Comparison of ENCODE assay signal across 18 cellular contexts in the genomic region with DNA sequence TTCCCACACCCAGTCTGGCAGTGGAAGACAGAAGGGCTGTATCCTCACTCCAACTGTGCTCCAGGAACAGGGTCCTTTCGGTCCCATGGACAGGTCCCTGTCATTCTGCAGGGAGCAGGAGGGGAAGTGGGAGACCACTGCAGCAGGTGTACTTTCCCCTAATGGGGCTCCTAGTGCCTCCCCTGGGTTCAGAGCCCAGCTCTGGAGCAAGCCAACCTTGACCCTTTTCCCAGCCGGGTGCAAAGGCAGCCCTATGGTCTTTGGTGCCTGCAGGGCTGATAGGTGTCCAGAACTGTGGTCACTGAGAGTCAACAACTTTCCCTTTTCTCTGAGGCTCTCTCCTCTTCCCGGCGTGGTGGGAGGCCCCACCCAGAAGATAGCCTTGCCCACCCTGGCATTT. TPM values are rescaled to one million over a fixed set of nuclear protein-coding genes. Genes with fewer than 3 reads are reported as not detected.
A peak's percentile ranks its signal among the peaks of the same experiment; 100 is the strongest.
DNase-seq lines count a peak whose midpoint lies in the region; ATAC-seq and TF ChIP-seq lines count a peak whose summit lies in the region.
"Had no signal": no experiment of that assay in that cellular context is flagged by ENCODE, and none has a peak within 500 bp of the region (broad histone marks: within the 10 kb centered on the region; RNA-seq: fewer than 3 reads in every experiment).

No MANE protein-coding gene starts in this region.

- POLR2A ChIA-PET in SK-N-SH (lab: Yijun Ruan, JAX): no interaction called here
- POLR2A ChIA-PET in activated CD4-positive, alpha-beta memory T cell treated with anti-CD3 and anti-CD28 coated beads for 36 hours (lab: Charles Lee): no interaction called here

- H3K9ac ChIP-seq in SK-N-SH: no peak overlapping the region

- H3K27ac ChIP-seq in SK-N-SH (ENCODE audit: low read depth in 2 of 2, low read length in 1 of 2): no peak overlapping the region
- H3K27ac ChIP-seq: 22Rv1 had no signal

- peaks cover 0 to 14% of the 10 kb centered on the region in 2 experiments; a peak in 1 of 4 replicates for H3K4me1 ChIP-seq in SK-N-SH (ENCODE audit: control insufficient read depth in 1 of 2, insufficient read depth in 2 of 2, low read depth in 1 of 2, low read length in 1 of 2)

- CTCF ChIA-PET in SK-N-SH (lab: Yijun Ruan, JAX): no interaction called here
- CTCF ChIA-PET in activated CD4-positive, alpha-beta memory T cell treated with anti-CD3 and anti-CD28 coated beads for 36 hours (lab: Charles Lee): no interaction called here

- peaks cover 7% of the 10 kb centered on the region for H3K27me3 Mint-ChIP-seq in brain
- no peaks in the 10 kb centered on the region for H3K27me3 Mint-ChIP-seq in nephron (ENCODE audit: low read depth)
- no peaks in the 10 kb centered on the region for H3K27me3 Mint-ChIP-seq in activated CD4-positive, alpha-beta memory T cell treated with anti-CD3 and anti-CD28 coated beads for 36 hours

- ATAC-seq in SK-N-SH treated with all-trans-retinoic acid at 6 μM for 48 hours (no peak), HG03378 (IDR thresholded peaks at IDR 0.05; ENCODE audit: unreplicated experiment) (no peak)
- ATAC-seq: CD8-positive, alpha-beta T cell; HCT116; Panc1 had no signal

- H3K36me3 ChIP-seq in SK-N-SH (replicated peaks in 1 of 2; ENCODE audit: control insufficient read depth in 1 of 2, insufficient read depth in 2 of 2, low read length in 1 of 2): no peaks in the 10 kb centered on the region
- H3K36me3 ChIP-seq: BE2C, MG63 had no signal

- peaks cover 65% of the 10 kb centered on the region for H3K4me1 Mint-ChIP-seq in brain
- peaks cover 70% of the 10 kb centered on the region for H3K4me1 Mint-ChIP-seq in nephron
- H3K4me1 Mint-ChIP-seq in activated CD4-positive, alpha-beta memory T cell treated with anti-CD3 and anti-CD28 coated beads for 36 hours (ENCODE audit: low read depth): no peaks in the 10 kb centered on the region

- H3F3A ChIP-seq in SK-N-SH (replicated peaks; ENCODE audit: insufficient read depth): no peaks in the 10 kb centered on the region

- H3K9me3 ChIP-seq in SK-N-SH: no peaks in the 10 kb centered on the region
- H3K9me3 ChIP-seq: BE2C, MG63 had no signal

- no peak overlapping the region for H3K4me3 Mint-ChIP-seq in brain
- H3K4me3 Mint-ChIP-seq in nephron: no peak overlapping the region
- no peak overlapping the region for H3K4me3 Mint-ChIP-seq in activated CD4-positive, alpha-beta memory T cell treated with anti-CD3 and anti-CD28 coated beads for 36 hours
- H3K4me3 Mint-ChIP-seq: CD8-positive, alpha-beta T cell had no signal

- H2AFZ ChIP-seq in SK-N-SH (ENCODE audit: low read depth): no peak overlapping the region

- H3K4me3 ChIP-seq in SK-N-SH (ENCODE audit: low read depth in 2 of 2, low read length in 1 of 2): no peak overlapping the region
- H3K4me3 ChIP-seq: MG63 had no signal

- no peaks in the 10 kb centered on the region for H4K20me1 ChIP-seq in SK-N-SH (ENCODE audit: insufficient read depth)

- no peak overlapping the region for H3K4me2 ChIP-seq in SK-N-SH

- DNase-seq in SK-N-SH: peak; percentile 11
- peak; percentile 64 for DNase-seq in posterior vena cava (ENCODE audit: low spot score)
- no peak for DNase-seq in GM10266 (ENCODE audit: extremely low spot score)
- no peak for DNase-seq in activated CD4-positive, alpha-beta memory T cell treated with anti-CD3 and anti-CD28 coated beads for 36 hours
- DNase-seq: BE2C; CD8-positive, alpha-beta T cell; KBM-7; MG63; NCI-H1092; NCI-H146; NCI-H2081 treated with DMSO at 0.1 percent for 48 hours had no signal

- intact Hi-C loops in posterior vena cava (cut with DNase I): loop anchor here in 1 of 2 donors (10.0 kb wide), 1 partner anchor 80 kb away; no protein-coding TSS in a partner anchor
- intact Hi-C loops in activated CD4-positive, alpha-beta memory T cell treated with anti-CD3 and anti-CD28 coated beads for 36 hours (cut with micrococcal nuclease): no loop called here

- H3K27me3 ChIP-seq in SK-N-SH (ENCODE audit: insufficient read depth): no peaks in the 10 kb centered on the region
- H3K27me3 ChIP-seq: BE2C, MG63 had no signal

- TF ChIP-seq EP300 in SK-N-SH (IDR thresholded peaks at IDR 0.05; ENCODE audit: borderline replicate concordance in 1 of 2, low read depth in 1 of 2, low read length in 1 of 2): no peak

- H3K79me2 ChIP-seq in SK-N-SH (ENCODE audit: insufficient read depth): no peaks in the 10 kb centered on the region

- TF ChIP-seq RAD21 in SK-N-SH (IDR thresholded peaks at IDR 0.05; ENCODE audit: low read length): no peak

- TF ChIP-seq CTCF in SK-N-SH (IDR thresholded peaks at IDR 0.05): no peak
- no peak for TF ChIP-seq CTCF in brain (conservative IDR thresholded peaks at IDR 0.05)
- TF ChIP-seq CTCF in nephron (IDR thresholded peaks at IDR 0.05; ENCODE audit: unreplicated experiment in 3 of 3): no peak
- no peak for TF ChIP-seq CTCF in GM10266 (IDR thresholded peaks at IDR 0.05; ENCODE audit: control insufficient read depth, insufficient read depth, low read depth, missing control alignments)

- 58% methylated on average over 3 of the region's 4 CpGs for WGBS in SK-N-SH (ENCODE audit: low lambda C conversion rate)

- H3K36me3 Mint-ChIP-seq in brain: no peaks in the 10 kb centered on the region
- no peaks in the 10 kb centered on the region for H3K36me3 Mint-ChIP-seq in nephron (ENCODE audit: low read depth)
- H3K36me3 Mint-ChIP-seq in activated CD4-positive, alpha-beta memory T cell treated with anti-CD3 and anti-CD28 coated beads for 36 hours: no peaks in the 10 kb centered on the region
- H3K36me3 Mint-ChIP-seq: CD8-positive, alpha-beta T cell had no signal

- no peaks in the 10 kb centered on the region for H3K9me2 ChIP-seq in SK-N-SH

- peak overlapping the region in 4 of 5 experiments; percentile 18 to 96 (median 95) for H3K27ac Mint-ChIP-seq in brain
- H3K27ac Mint-ChIP-seq in nephron: peak overlapping the region; percentile 90 to 97 (median 95)
- H3K27ac Mint-ChIP-seq in activated CD4-positive, alpha-beta memory T cell treated with anti-CD3 and anti-CD28 coated beads for 36 hours: no peak overlapping the region
- H3K27ac Mint-ChIP-seq: CD8-positive, alpha-beta T cell had no signal

- H3K9me3 Mint-ChIP-seq in brain (peaks cover 0 to 5% (median 0%) of the 10 kb centered on the region in 5 experiments), nephron (no peaks in the 10 kb centered on the region)
- H3K9me3 Mint-ChIP-seq in activated CD4-positive, alpha-beta memory T cell treated with anti-CD3 and anti-CD28 coated beads for 36 hours: no peaks in the 10 kb centered on the region
- H3K9me3 Mint-ChIP-seq: CD8-positive, alpha-beta T cell had no signal

TF ChIP-seq in SK-N-SH, 30 proteins besides CTCF, POLR2A, EP300 and RAD21:
- no peak for TF ChIP-seq FOSL2 (IDR thresholded peaks at IDR 0.05; ENCODE audit: borderline replicate concordance, low read depth)
- TF ChIP-seq, protein P1, sequence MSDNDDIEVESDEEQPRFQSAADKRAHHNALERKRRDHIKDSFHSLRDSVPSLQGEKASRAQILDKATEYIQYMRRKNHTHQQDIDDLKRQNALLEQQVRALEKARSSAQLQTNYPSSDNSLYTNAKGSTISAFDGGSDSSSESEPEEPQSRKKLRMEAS (IDR thresholded peaks at IDR 0.05; ENCODE audit: low read depth): no peak
- TF ChIP-seq TCF12 (IDR thresholded peaks at IDR 0.05): no peak
- no peak for TF ChIP-seq TEAD4 (IDR thresholded peaks at IDR 0.05; ENCODE audit: borderline replicate concordance, insufficient read depth)
- TF ChIP-seq, protein P2, sequence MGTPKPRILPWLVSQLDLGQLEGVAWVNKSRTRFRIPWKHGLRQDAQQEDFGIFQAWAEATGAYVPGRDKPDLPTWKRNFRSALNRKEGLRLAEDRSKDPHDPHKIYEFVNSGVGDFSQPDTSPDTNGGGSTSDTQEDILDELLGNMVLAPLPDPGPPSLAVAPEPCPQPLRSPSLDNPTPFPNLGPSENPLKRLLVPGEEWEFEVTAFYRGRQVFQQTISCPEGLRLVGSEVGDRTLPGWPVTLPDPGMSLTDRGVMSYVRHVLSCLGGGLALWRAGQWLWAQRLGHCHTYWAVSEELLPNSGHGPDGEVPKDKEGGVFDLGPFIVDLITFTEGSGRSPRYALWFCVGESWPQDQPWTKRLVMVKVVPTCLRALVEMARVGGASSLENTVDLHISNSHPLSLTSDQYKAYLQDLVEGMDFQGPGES (IDR thresholded peaks at IDR 0.05; ENCODE audit: low read depth, low read length): no peak

TF ChIP-seq in SK-N-SH treated with all-trans-retinoic acid at 6 μM for 48 hours, 23 proteins besides CTCF, POLR2A, EP300 and RAD21 (continues in another document):
- TF ChIP-seq ZNF8 (CRISPR knock-in tag; IDR thresholded peaks at IDR 0.05) (no peak), ISL1 (CRISPR knock-in tag; IDR thresholded peaks at IDR 0.05) (no peak), ZFP30 (CRISPR knock-in tag; IDR thresholded peaks at IDR 0.05) (no peak), PPARA (CRISPR knock-in tag; IDR thresholded peaks at IDR 0.05; ENCODE audit: borderline replicate concordance) (no peak), CSDC2 (CRISPR knock-in tag; IDR thresholded peaks at IDR 0.05) (no peak)
- TF ChIP-seq, protein P3, sequence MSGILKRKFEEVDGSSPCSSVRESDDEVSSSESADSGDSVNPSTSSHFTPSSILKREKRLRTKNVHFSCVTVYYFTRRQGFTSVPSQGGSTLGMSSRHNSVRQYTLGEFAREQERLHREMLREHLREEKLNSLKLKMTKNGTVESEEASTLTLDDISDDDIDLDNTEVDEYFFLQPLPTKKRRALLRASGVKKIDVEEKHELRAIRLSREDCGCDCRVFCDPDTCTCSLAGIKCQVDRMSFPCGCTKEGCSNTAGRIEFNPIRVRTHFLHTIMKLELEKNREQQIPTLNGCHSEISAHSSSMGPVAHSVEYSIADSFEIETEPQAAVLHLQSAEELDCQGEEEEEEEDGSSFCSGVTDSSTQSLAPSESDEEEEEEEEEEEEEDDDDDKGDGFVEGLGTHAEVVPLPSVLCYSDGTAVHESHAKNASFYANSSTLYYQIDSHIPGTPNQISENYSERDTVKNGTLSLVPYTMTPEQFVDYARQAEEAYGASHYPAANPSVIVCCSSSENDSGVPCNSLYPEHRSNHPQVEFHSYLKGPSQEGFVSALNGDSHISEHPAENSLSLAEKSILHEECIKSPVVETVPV (CRISPR knock-in tag; IDR thresholded peaks at IDR 0.05): no peak

RNA-seq across cellular contexts. Expression of a gene that starts 26.8 kb away (rescaled TPM):
- 38.1 and 45.2 TPM in 2 replicates for polyA plus RNA-seq in SK-N-SH (2012; rRNA removed)
- polyA plus RNA-seq in SK-N-SH (2012; cell fraction: cytosol; rRNA removed): 52.0 and 54.8 TPM in 2 replicates
- 17.9 and 18.3 TPM in 2 replicates for polyA plus RNA-seq in SK-N-SH (2012; cell fraction: nucleus; rRNA removed)
- polyA plus RNA-seq in brain (ENCODE audit: insufficient read depth, low read depth, low replicate concordance): 98.8 TPM
- 10 to 100 TPM; 29.6 to 31.3 TPM for total RNA-seq in posterior vena cava
- total RNA-seq in activated CD4-positive, alpha-beta memory T cell treated with anti-CD3 and anti-CD28 coated beads for 36 hours: 10 to 100 TPM; 20.6 to 22.5 TPM

Comparison
In these comparisons a context has a peak if more than half of its experiments do, and no peak if none do; other contexts are left out.
1. DNase-seq: peak in SK-N-SH (single experiment) and posterior vena cava (single experiment); none in GM10266 (single experiment) and activated CD4-positive, alpha-beta memory T cell treated with anti-CD3 and anti-CD28 coated beads for 36 hours (single experiment).